20 cellular contexts compared by ENCODE assay signal in genomic region chr3:96966181-96966929, GRCh38.
DNase-seq lines count a peak whose midpoint lies in the region; ATAC-seq, FAIRE-seq and TF ChIP-seq lines count a peak whose summit lies in the region.
"Had no signal": no experiment of that assay in that cellular context is flagged by ENCODE, and none has a peak within 500 bp of the region (broad histone marks: within the 10 kb centered on the region; RNA-seq: fewer than 3 reads in every experiment).

No MANE protein-coding gene starts in this region.

- H3K9me3 ChIP-seq in GM23248 (ENCODE audit: low read depth) (no peaks in the 10 kb centered on the region), keratinocyte (ENCODE audit: control insufficient read depth, low read depth, low read length) (no peaks in the 10 kb centered on the region), endodermal cell (ENCODE audit: control insufficient read depth, low read length) (no peaks in the 10 kb centered on the region)

- H2AFZ ChIP-seq in GM23248 (no peak overlapping the region), keratinocyte (ENCODE audit: control insufficient read depth, low read length) (no peak overlapping the region)
- H2AFZ ChIP-seq: GM23338 had no signal

- H3K4me3 ChIP-seq in GM23248, result no peak overlapping the region
- H3K4me3 ChIP-seq in bronchial epithelial cell (ENCODE audit: low read depth, low read length), result no peak overlapping the region
- H3K4me3 ChIP-seq in keratinocyte (ENCODE audit: control insufficient read depth in 2 of 3, extremely low read depth in 1 of 3, insufficient read depth in 2 of 3, low read depth in 1 of 3, low read length in 3 of 3), result no peak overlapping the region
- H3K4me3 ChIP-seq in endodermal cell (ENCODE audit: low read length), result no peak overlapping the region
- H3K4me3 ChIP-seq: GM23338 had no signal

- DNase-seq in GM23248 (peak; percentile 34), NCI-H524 treated with DMSO at 0.1 percent for 48 hours (lab: John Stamatoyannopoulos, UW) (peak; percentile 64), bronchial epithelial cell (ENCODE audit: low read depth) (peak; percentile 49), keratinocyte (ENCODE audit: low read depth, low spot score) (no peak), left ventricle myocardium superior (no peak), NCI-H146 (lab: John Stamatoyannopoulos, UW) (no peak), mesenteric fat pad (ENCODE audit: low spot score) (no peak), endodermal cell (no peak)
- DNase-seq: CD4-positive, alpha-beta T cell; DMS153; GF-D8; Karpas-422; NCI-H1048; NCI-H1436; NCI-H2029 treated with DMSO at 0.1 percent for 48 hours; NCI-H2171 treated with DMSO at 0.1 percent for 48 hours; NCI-H774; SIG-M5 had no signal

- no peaks in the 10 kb centered on the region for H3K27me3 ChIP-seq in GM23248 (replicated peaks; ENCODE audit: insufficient read depth)
- H3K27me3 ChIP-seq in bronchial epithelial cell (ENCODE audit: control insufficient read depth, insufficient read depth, low read length), result no peaks in the 10 kb centered on the region
- no peaks in the 10 kb centered on the region for H3K27me3 ChIP-seq in keratinocyte (ENCODE audit: control insufficient read depth, extremely low read depth, insufficient read depth, low read length)
- H3K27me3 ChIP-seq in endodermal cell (ENCODE audit: control insufficient read depth, insufficient read depth, low read length, poor library complexity, severe bottlenecking), result no peaks in the 10 kb centered on the region

- in situ Hi-C loops in GM23248 (cut with MboI), result no loop called here

- H3K9ac ChIP-seq in GM23248 (no peak overlapping the region), keratinocyte (ENCODE audit: control insufficient read depth, extremely low read depth, insufficient read depth, low read length) (no peak overlapping the region), endodermal cell (ENCODE audit: extremely low read depth, low read length, poor library complexity, severe bottlenecking) (no peak overlapping the region)

- H3K27me3 Mint-ChIP-seq in endodermal cell (ENCODE audit: insufficient read depth), result no peaks in the 10 kb centered on the region
- H3K27me3 Mint-ChIP-seq: CD4-positive, alpha-beta T cell had no signal

- H3K9me2 ChIP-seq in GM23248 (ENCODE audit: insufficient read depth), result no peaks in the 10 kb centered on the region

- no peaks in the 10 kb centered on the region for H3K36me3 Mint-ChIP-seq in endodermal cell (ENCODE audit: low read depth)

- WGBS in GM23248 (ENCODE audit: low coverage in 1 of 2, low lambda C conversion rate in 2 of 2, missing lambda C conversion rate in 2 of 2), 2 experiments, result 15 to 17% methylated on average over 6 of the region's 6 CpGs
- WGBS in endodermal cell (ENCODE audit: insufficient coverage in 1 of 2, insufficient read length in 1 of 2), 2 experiments, result 73 to 83% methylated on average over 4 of the region's 6 CpGs

- H4K20me1 ChIP-seq in GM23248 (ENCODE audit: insufficient read depth) (no peaks in the 10 kb centered on the region), keratinocyte (ENCODE audit: control insufficient read depth, extremely low read depth, insufficient read depth, low read length) (no peaks in the 10 kb centered on the region)

- intact Hi-C loops in left ventricle myocardium superior (cut with micrococcal nuclease), result no loop called here

- FAIRE-seq in bronchial epithelial cell (lab: Jason Lieb, UNC) (no peak), keratinocyte (lab: Jason Lieb, UNC) (peak; percentile 26)

- dilution Hi-C loops in keratinocyte (cut with MboI; ENCODE audit: extremely low pct_ligation_motif_present, low sequenced_read_pairs), result no loop called here

- peaks cover 12% of the 10 kb centered on the region for H3K4me1 Mint-ChIP-seq in endodermal cell
- H3K4me1 Mint-ChIP-seq: GM23338 had no signal

- H3K27ac ChIP-seq in GM23248 (no peak overlapping the region), keratinocyte (ENCODE audit: control insufficient read depth, insufficient read depth, low read length) (peak overlapping the region; percentile 15), endodermal cell (ENCODE audit: low read depth, low read length) (no peak overlapping the region)

- H3K79me2 ChIP-seq in GM23248 (ENCODE audit: insufficient read depth) (no peaks in the 10 kb centered on the region), keratinocyte (ENCODE audit: control insufficient read depth, insufficient read depth, low read length) (no peaks in the 10 kb centered on the region)

- TF ChIP-seq CTCF in bronchial epithelial cell (IDR thresholded peaks at IDR 0.05; ENCODE audit: insufficient read depth, low read length, severe bottlenecking), result no peak
- no peak for TF ChIP-seq CTCF in keratinocyte (optimal IDR thresholded peaks at IDR 0.05 in 1 of 3, IDR thresholded peaks at IDR 0.05 in 1 of 3, conservative IDR thresholded peaks at IDR 0.05 in 1 of 3; ENCODE audit: extremely low read depth in 1 of 3, insufficient read depth in 2 of 3, low read length in 3 of 3)
- no peak for TF ChIP-seq CTCF in endodermal cell (conservative IDR thresholded peaks at IDR 0.05)

- no peaks in the 10 kb centered on the region for H3K9me1 ChIP-seq in keratinocyte (ENCODE audit: control insufficient read depth, extremely low read depth, insufficient read depth, low read length)

- H3K36me3 ChIP-seq in GM23248 (ENCODE audit: low read depth), result no peaks in the 10 kb centered on the region
- no peaks in the 10 kb centered on the region for H3K36me3 ChIP-seq in bronchial epithelial cell (ENCODE audit: control insufficient read depth, insufficient read depth, low read length)
- H3K36me3 ChIP-seq in keratinocyte (ENCODE audit: control insufficient read depth in 2 of 2, extremely low read depth in 1 of 2, insufficient read depth in 2 of 2, low read length in 2 of 2), result no peaks in the 10 kb centered on the region
- H3K36me3 ChIP-seq in endodermal cell (ENCODE audit: control insufficient read depth, insufficient read depth, low read length), result no peaks in the 10 kb centered on the region

- H3F3A ChIP-seq in GM23248 (ENCODE audit: insufficient read depth), result no peaks in the 10 kb centered on the region

- no peak for ATAC-seq in left ventricle myocardium superior
- ATAC-seq: GM23338, HCT116 had no signal

- no peak overlapping the region for H3K27ac Mint-ChIP-seq in endodermal cell
- H3K27ac Mint-ChIP-seq: CD4-positive, alpha-beta T cell; GM23338 had no signal

- H3K4me3 Mint-ChIP-seq in endodermal cell, result no peak overlapping the region
- H3K4me3 Mint-ChIP-seq: CD4-positive, alpha-beta T cell; GM23338 had no signal

- H3K4me1 ChIP-seq in GM23248 (ENCODE audit: insufficient read depth) (no peaks in the 10 kb centered on the region), keratinocyte (ENCODE audit: control insufficient read depth, extremely low read depth, insufficient read depth, low read length) (peaks cover 23% of the 10 kb centered on the region), endodermal cell (ENCODE audit: control insufficient read depth, insufficient read depth, low read length) (peaks cover 4% of the 10 kb centered on the region)

- H3K4me2 ChIP-seq in GM23248 (ENCODE audit: unreplicated experiment) (peak overlapping the region; percentile 19), keratinocyte (ENCODE audit: control insufficient read depth, extremely low read depth, insufficient read depth, low read depth, low read length) (peak overlapping the region; percentile 51)
- H3K4me2 ChIP-seq: GM23338 had no signal

- H3K9me3 Mint-ChIP-seq in endodermal cell, result no peaks in the 10 kb centered on the region
- H3K9me3 Mint-ChIP-seq: CD4-positive, alpha-beta T cell; GM23338 had no signal

Comparison
In these comparisons a context has a peak if more than half of its experiments do, and no peak if none do; other contexts are left out.
1. DNase-seq: peak in GM23248 (single experiment), NCI-H524 treated with DMSO at 0.1 percent for 48 hours (single experiment) and bronchial epithelial cell (single experiment); none in keratinocyte (single experiment), left ventricle myocardium superior (single experiment), NCI-H146 (single experiment), mesenteric fat pad (single experiment) and endodermal cell (single experiment).